In the genomic region with DNA sequence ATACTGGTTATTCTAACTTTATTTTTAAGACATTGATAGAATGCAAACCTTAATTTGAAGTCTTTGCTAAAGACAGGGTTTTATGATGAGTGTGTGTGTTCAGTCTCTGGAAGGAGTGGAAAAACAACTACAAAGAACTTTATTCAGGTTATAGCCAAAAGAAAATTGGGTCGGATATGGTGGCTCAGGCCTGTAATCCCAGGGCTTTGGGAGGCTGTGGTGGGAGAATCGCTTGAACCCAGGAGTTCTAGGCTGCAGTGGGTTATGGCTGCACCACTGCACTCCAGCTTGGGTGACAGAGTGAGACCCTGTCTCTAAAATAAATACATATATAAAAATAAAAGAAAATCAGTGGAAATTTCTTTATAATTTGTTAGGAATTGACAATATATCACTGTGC, we compare ENCODE assay signal across 24 cellular contexts.
"Had no signal": no experiment of that assay in that cellular context is flagged by ENCODE, and none has a peak within 500 bp of the region (broad histone marks: within the 10 kb centered on the region; RNA-seq: fewer than 3 reads in every experiment).

No MANE protein-coding gene starts in this region.

- H3K9me3 ChIP-seq: colonic mucosa, esophagus muscularis mucosa, esophagus squamous epithelium, gastrocnemius medialis, gastroesophageal sphincter, heart left ventricle, heart right ventricle had no signal

- DNase-seq: colonic mucosa; cortex of kidney; dermis blood vessel endothelial cell; dorsolateral prefrontal cortex; effector CD4-positive, alpha-beta T cell; effector CD8-positive, alpha-beta T cell; effector memory CD4-positive, alpha-beta T cell; effector memory CD8-positive, alpha-beta T cell; endodermal cell; erythroblast; esophagus squamous epithelium; foreskin fibroblast; foreskin keratinocyte; foreskin melanocyte; gastrocnemius medialis; glutamatergic neuron; head of caudate nucleus; heart left ventricle; heart right ventricle had no signal

- ATAC-seq: effector memory CD8-positive, alpha-beta T cell; esophagus mucosa; foreskin keratinocyte; gastrocnemius medialis; gastroesophageal sphincter; heart left ventricle; heart right ventricle had no signal

- H3K4me3 ChIP-seq: colonic mucosa, coronary artery, esophagus squamous epithelium had no signal

- H3K27me3 ChIP-seq: colonic mucosa, esophagus muscularis mucosa, esophagus squamous epithelium, foreskin keratinocyte, gastrocnemius medialis, gastroesophageal sphincter, heart left ventricle, heart right ventricle had no signal

- H3K4me1 ChIP-seq: colonic mucosa, esophagus muscularis mucosa, esophagus squamous epithelium, foreskin keratinocyte, gastroesophageal sphincter, heart right ventricle had no signal

- H3K36me3 ChIP-seq: colonic mucosa, esophagus muscularis mucosa, esophagus squamous epithelium, gastrocnemius medialis, gastroesophageal sphincter, heart left ventricle, heart right ventricle had no signal

- H3K27ac ChIP-seq: colonic mucosa, coronary artery, dorsolateral prefrontal cortex, epithelial cell of prostate, esophagus muscularis mucosa, esophagus squamous epithelium, foreskin keratinocyte, gastrocnemius medialis, gastroesophageal sphincter had no signal
